In the genomic region with DNA sequence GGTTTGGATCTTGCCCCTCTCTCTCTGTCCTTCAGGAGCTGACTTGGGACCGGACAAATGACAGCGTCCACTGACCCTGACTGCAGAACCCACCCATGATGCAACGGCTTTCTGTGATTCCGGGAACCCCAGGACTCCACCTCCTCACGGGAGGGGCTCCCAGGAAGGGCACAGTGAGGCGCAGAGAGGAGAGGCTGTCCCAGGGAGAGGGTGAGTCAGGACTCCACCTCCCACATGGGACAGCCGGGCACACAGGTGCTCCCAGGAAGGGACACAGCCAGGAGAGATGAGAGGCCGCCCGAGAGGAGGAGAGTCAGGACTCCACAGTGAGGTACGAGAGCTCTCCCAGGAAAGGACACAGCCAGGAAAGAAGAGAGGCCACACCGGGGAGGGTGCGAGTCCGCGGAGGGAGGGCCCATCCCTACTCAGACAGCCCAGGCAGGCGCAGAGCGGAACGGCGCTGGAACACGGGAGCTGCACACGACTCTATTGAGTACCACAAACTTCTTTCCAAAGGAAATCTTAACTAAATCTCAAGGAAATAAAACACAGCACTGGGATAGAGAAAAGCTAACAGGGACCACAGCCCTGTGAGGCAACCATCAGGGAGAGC, we compare ENCODE assay signal across 1 cellular context.
TF ChIP-seq lines count a peak whose summit lies in the region.

No MANE protein-coding gene starts in this region.

TF ChIP-seq in HCT116, 20 proteins besides CTCF, POLR2A, EP300 and RAD21:
- no peak for TF ChIP-seq FOSL1 (IDR thresholded peaks at IDR 0.05; ENCODE audit: low read depth)
TF ChIP-seq in HCT116: peak in this region for 0.
